ENCODE assay signal across 25 cellular contexts in genomic region chr11:90849278-90849677, GRCh38.
"Had no signal": no experiment of that assay in that cellular context is flagged by ENCODE, and none has a peak within 500 bp of the region (broad histone marks: within the 10 kb centered on the region; RNA-seq: fewer than 3 reads in every experiment).

No MANE protein-coding gene starts in this region.

- H3K9me3 ChIP-seq: colonic mucosa, heart left ventricle, lower lobe of right lung, psoas muscle, sigmoid colon, suprapubic skin, tibial nerve, uterus had no signal

- H3K4me1 ChIP-seq: colonic mucosa, lower lobe of right lung, parathyroid adenoma, psoas muscle, sigmoid colon, suprapubic skin, tibial nerve, uterus had no signal

- FAIRE-seq: small intestine had no signal

- H3K4me3 ChIP-seq: colonic mucosa, heart left ventricle, lower lobe of right lung, psoas muscle, sigmoid colon, suprapubic skin, tibial nerve, uterus had no signal

- DNase-seq: activated CD4-positive, alpha-beta memory T cell treated with anti-CD3 and anti-CD28 coated beads, Interleukin-2, amount 10 ng/mL, durations not matched to agents 7 days and 5 days; activated CD4-positive, alpha-beta T cell treated with anti-CD3 and anti-CD28 coated beads for 1 hour; activated CD4-positive, alpha-beta T cell treated with anti-CD3 and anti-CD28 coated beads, Interleukin-2, amount 10 ng/mL, durations not matched to agents 7 days and 5 days; activated naive CD8-positive, alpha-beta T cell treated with anti-CD3 and anti-CD28 coated beads, Interleukin-2, amount 50 U/mL, for 24 hours; activated T-cell treated with anti-CD3 and anti-CD28 coated beads, Interleukin-2, amount 50 U/mL, for 48 hours; colonic mucosa; effector memory CD4-positive, alpha-beta T cell; foreskin fibroblast; heart left ventricle; lower lobe of right lung; mesenchymal stem cell; naive thymus-derived CD8-positive, alpha-beta T cell; occipital lobe; psoas muscle; sigmoid colon; small intestine; stimulated activated naive B cell treated with anti-CD40 and anti-IgM and Interleukin-4, amounts not matched to agents 10 μg/mL and 1 μg/mL and 100 μg/mL, for 72 hours; T-helper 17 cell; uterus had no signal

- H3K27ac ChIP-seq: colonic mucosa, heart left ventricle, lower lobe of right lung, parathyroid adenoma, psoas muscle, sigmoid colon, suprapubic skin, tibial nerve, uterus had no signal

- H3K36me3 ChIP-seq: colonic mucosa, heart left ventricle, lower lobe of right lung, sigmoid colon, suprapubic skin, tibial nerve, uterus had no signal

- H2AFZ ChIP-seq: parathyroid adenoma had no signal

- H3K9ac ChIP-seq: parathyroid adenoma had no signal

- H3K79me2 ChIP-seq: parathyroid adenoma had no signal

- H3K27me3 ChIP-seq: colonic mucosa, heart left ventricle, sigmoid colon, suprapubic skin, tibial nerve, uterus had no signal

- ATAC-seq: activated naive CD8-positive, alpha-beta T cell treated with anti-CD3 and anti-CD28 coated beads, Interleukin-2, amount 50 U/mL, for 24 hours; esophagus mucosa; heart left ventricle; left lobe of liver; lower lobe of right lung; naive thymus-derived CD8-positive, alpha-beta T cell; psoas muscle; stimulated activated naive B cell treated with anti-CD40 and anti-IgM and Interleukin-4, amounts not matched to agents 10 μg/mL and 1 μg/mL and 100 μg/mL, for 72 hours; T-helper 17 cell; WTC11 had no signal
